30 cellular contexts compared by ENCODE assay signal in the genomic region with DNA sequence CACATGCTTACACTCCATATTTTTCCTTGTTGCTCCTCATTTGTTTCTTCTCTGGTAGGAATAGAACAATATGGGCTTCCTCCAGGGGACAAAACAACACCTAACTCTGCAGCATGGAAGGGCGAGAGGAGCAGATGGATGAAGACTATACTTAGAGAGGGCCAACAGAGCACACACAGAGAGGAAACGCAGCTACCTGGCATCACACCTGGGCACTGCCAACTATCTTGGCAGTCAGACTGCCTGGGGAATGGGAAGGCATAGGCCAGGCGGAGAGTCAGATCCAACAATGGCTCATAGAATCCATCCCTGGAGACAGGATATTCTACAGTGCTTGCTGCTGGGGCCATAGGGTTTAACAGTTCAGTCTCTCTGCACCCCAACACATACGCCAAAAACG.
"Had no signal": no experiment of that assay in that cellular context is flagged by ENCODE, and none has a peak within 500 bp of the region (broad histone marks: within the 10 kb centered on the region; RNA-seq: fewer than 3 reads in every experiment).

No MANE protein-coding gene starts in this region.

- H3K4me3 Mint-ChIP-seq: immature natural killer cell; naive thymus-derived CD8-positive, alpha-beta T cell; nephron; neural crest cell; stimulated activated naive B cell treated with anti-CD40 and anti-IgM and Interleukin-4, amounts not matched to agents 10 μg/mL and 1 μg/mL and 100 μg/mL, for 72 hours had no signal

- H3K9me3 ChIP-seq: left lung, lower lobe of right lung, pancreas, prostate gland, stomach, testis, thyroid gland, transverse colon, upper lobe of left lung, vagina had no signal

- H3K27me3 Mint-ChIP-seq: naive thymus-derived CD8-positive, alpha-beta T cell; stimulated activated naive B cell treated with anti-CD40 and anti-IgM and Interleukin-4, amounts not matched to agents 10 μg/mL and 1 μg/mL and 100 μg/mL, for 72 hours had no signal

- H3K9me3 Mint-ChIP-seq: immature natural killer cell; naive thymus-derived CD8-positive, alpha-beta T cell; nephron had no signal

- H3K36me3 Mint-ChIP-seq: immature natural killer cell; naive thymus-derived CD8-positive, alpha-beta T cell had no signal

- H3K27ac Mint-ChIP-seq: immature natural killer cell; naive thymus-derived CD8-positive, alpha-beta T cell; nephron; stimulated activated naive B cell treated with anti-CD40 and anti-IgM and Interleukin-4, amounts not matched to agents 10 μg/mL and 1 μg/mL and 100 μg/mL, for 72 hours had no signal

- DNase-seq: immature natural killer cell; kidney; left colon; left lung; lower lobe of right lung; mammary epithelial cell; mesenchymal stem cell; naive thymus-derived CD8-positive, alpha-beta T cell; nucleus accumbens; pancreas; posterior cingulate gyrus; retina; right cardiac atrium; stimulated activated CD4-positive, alpha-beta T cell treated with anti-CD3 and anti-CD28 coated beads, Interleukin-12 subunit alpha, Interleukin-12 subunit beta, amount 100 ng/mL, for 4 hours; stimulated activated CD4-positive, alpha-beta T cell treated with anti-CD3 and anti-CD28 coated beads, Interleukin-15, amount 100 ng/mL, for 24 hours; stimulated activated CD4-positive, alpha-beta T cell treated with anti-CD3 and anti-CD28 coated beads, Interleukin-2, amount 100 ng/mL, for 24 hours; stimulated activated CD4-positive, alpha-beta T cell treated with anti-CD3 and anti-CD28 coated beads, Interleukin-4, amount 100 ng/mL, for 1 hour; stimulated activated naive B cell treated with anti-CD40 and anti-IgM and Interleukin-4, amounts not matched to agents 10 μg/mL and 1 μg/mL and 100 μg/mL, for 72 hours; stimulated activated naive CD8-positive, alpha-beta T cell treated with anti-CD3 and anti-CD28 coated beads, Interleukin-15, Interleukin-2, amounts not matched to agents 100 U/mL and 50 U/mL, for 24 hours; stomach; testis; thyroid gland; transverse colon; upper lobe of left lung had no signal

- H3K4me1 Mint-ChIP-seq: immature natural killer cell; naive thymus-derived CD8-positive, alpha-beta T cell had no signal

- H3K36me3 ChIP-seq: left lung, lower lobe of right lung, pancreas, prostate gland, stomach, thyroid gland, transverse colon, upper lobe of left lung, vagina had no signal

- H3K4me3 ChIP-seq: left lung, lower lobe of right lung, pancreas, prostate gland, skin epidermis, stomach, testis, thyroid gland, transverse colon, upper lobe of left lung, vagina had no signal

- H3K27me3 ChIP-seq: left lung, pancreas, stomach, testis, thyroid gland, transverse colon, upper lobe of left lung, vagina had no signal

- ATAC-seq: left colon; left lung; lower lobe of right lung; naive thymus-derived CD8-positive, alpha-beta T cell; pancreas; right cardiac atrium; sciatic nerve; stimulated activated naive B cell treated with anti-CD40 and anti-IgM and Interleukin-4, amounts not matched to agents 10 μg/mL and 1 μg/mL and 100 μg/mL, for 72 hours; stimulated activated naive CD8-positive, alpha-beta T cell treated with anti-CD3 and anti-CD28 coated beads, Interleukin-15, Interleukin-2, amounts not matched to agents 100 U/mL and 50 U/mL, for 24 hours had no signal

- H3K4me1 ChIP-seq: left lung, lower lobe of right lung, pancreas, prostate gland, stomach, testis, thyroid gland, transverse colon, upper lobe of left lung, vagina had no signal
